ENCODE assay signal across 1 cellular context in genomic region chr5:64768358-64769312, GRCh38.
TF ChIP-seq lines count a peak whose summit lies in the region.

Gene CWC27, plus strand, starts transcription at chr5:64768930. Its CDS starts 217 bp downstream, at chr5:64769147.
Gene SREK1IP1, minus strand, starts transcription at chr5:64768691. Its CDS starts 174 bp downstream, at chr5:64768517.

TF ChIP-seq in HepG2, 621 proteins besides CTCF, POLR2A, EP300 and RAD21 (continued from another document and continues in another):
- TF ChIP-seq AFF4 (CRISPR knock-in tag; IDR thresholded peaks at IDR 0.05) (0 out of 2 replicates have a peak, but pooled peaks have one; percentile 36), NRL (CRISPR knock-in tag; IDR thresholded peaks at IDR 0.05; ENCODE audit: borderline replicate concordance) (peak; percentile 61; the same call in 1 of the 2 replicates), MAFF (IDR thresholded peaks at IDR 0.05; ENCODE audit: low read depth, low read length) (no peak), JARID2 (CRISPR knock-in tag; IDR thresholded peaks at IDR 0.05; ENCODE audit: insufficient replicate concordance) (peak; percentile 37), TFAP4 (IDR thresholded peaks at IDR 0.05; ENCODE audit: borderline replicate concordance, low read depth) (peak; percentile 55; the same call in 1 of the 2 replicates), SALL2 (CRISPR knock-in tag; IDR thresholded peaks at IDR 0.05) (0 out of 2 replicates have a peak, but pooled peaks have one; percentile 55), RBFOX2 (IDR thresholded peaks at IDR 0.05; ENCODE audit: low read depth, low read length) (peak; percentile 61), PITX1 (CRISPR knock-in tag; IDR thresholded peaks at IDR 0.05) (peak; percentile 45; the same call in 1 of the 2 replicates), RFX3 (CRISPR knock-in tag; IDR thresholded peaks at IDR 0.05) (no peak), KLF6 (CRISPR knock-in tag; IDR thresholded peaks at IDR 0.05) (peak; percentile 76; the same call in 1 of the 2 replicates), ZSCAN29 (CRISPR knock-in tag; conservative IDR thresholded peaks at IDR 0.05) (peak; percentile 66; the same call in 1 of the 2 replicates), EHMT2 (IDR thresholded peaks at IDR 0.05; ENCODE audit: borderline replicate concordance, low read depth, low read length) (peak; percentile 78; the same call in 1 of the 2 replicates), HMG20B (CRISPR knock-in tag; conservative IDR thresholded peaks at IDR 0.05) (peak; percentile 44; the same call in 1 of the 2 replicates), BORCS8-MEF2B (CRISPR knock-in tag; IDR thresholded peaks at IDR 0.05) (peak; percentile 68; the same call in 1 of the 2 replicates), ZNF709 (CRISPR knock-in tag; IDR thresholded peaks at IDR 0.05) (0 out of 2 replicates have a peak, but pooled peaks have one; percentile 41), RFXAP (CRISPR knock-in tag; IDR thresholded peaks at IDR 0.05; ENCODE audit: borderline replicate concordance) (no peak), ZNF549 (CRISPR knock-in tag; IDR thresholded peaks at IDR 0.05) (no peak), ZKSCAN1 (IDR thresholded peaks at IDR 0.05; ENCODE audit: low read length) (no peak), ZNF841 (CRISPR knock-in tag; IDR thresholded peaks at IDR 0.05; ENCODE audit: borderline replicate concordance) (no peak), FOXO4 (CRISPR knock-in tag; conservative IDR thresholded peaks at IDR 0.05) (no peak), POLR2AphosphoS2 (IDR thresholded peaks at IDR 0.05; ENCODE audit: low read depth, low read length) (no peak), ZMYM4 (CRISPR knock-in tag; IDR thresholded peaks at IDR 0.05) (peak; percentile 83), ZNF251 (CRISPR knock-in tag; IDR thresholded peaks at IDR 0.05) (no peak), ZIK1 (CRISPR knock-in tag; IDR thresholded peaks at IDR 0.05; ENCODE audit: borderline replicate concordance, low read depth) (no peak), ZNF543 (CRISPR knock-in tag; IDR thresholded peaks at IDR 0.05) (peak; percentile 62; the same call in 1 of the 2 replicates), CREBL2 (CRISPR knock-in tag; IDR thresholded peaks at IDR 0.05; ENCODE audit: borderline replicate concordance) (no peak), TIGD3 (CRISPR knock-in tag; IDR thresholded peaks at IDR 0.05; ENCODE audit: borderline replicate concordance) (no peak), ZNF343 (CRISPR knock-in tag; IDR thresholded peaks at IDR 0.05) (peak; percentile 58; the same call in 1 of the 2 replicates), RNF219 (CRISPR knock-in tag; IDR thresholded peaks at IDR 0.05) (peak; percentile 37; the same call in 1 of the 2 replicates), SP4 (CRISPR knock-in tag; IDR thresholded peaks at IDR 0.05) (0 out of 2 replicates have a peak, but pooled peaks have one; percentile 21), ZNF605 (CRISPR knock-in tag; IDR thresholded peaks at IDR 0.05) (peak; percentile 62; the same call in 1 of the 2 replicates), ZNF121 (CRISPR knock-in tag; IDR thresholded peaks at IDR 0.05) (no peak), YY1 (IDR thresholded peaks at IDR 0.05; ENCODE audit: insufficient read depth, insufficient replicate concordance, low read depth, low read length) (peak; percentile 94), EEA1 (CRISPR knock-in tag; IDR thresholded peaks at IDR 0.05; ENCODE audit: borderline replicate concordance) (no peak), NFE2L2 (IDR thresholded peaks at IDR 0.05; ENCODE audit: low read length) (peak; percentile 1; the same call in 1 of the 2 replicates), NFAT5 (CRISPR knock-in tag; IDR thresholded peaks at IDR 0.05) (no peak), ZNF101 (CRISPR knock-in tag; IDR thresholded peaks at IDR 0.05; ENCODE audit: borderline replicate concordance, low read depth) (no peak), TARDBP (CRISPR knock-in tag; IDR thresholded peaks at IDR 0.05) (peak; percentile 76; the same call in 1 of the 2 replicates), ZMYM2 (CRISPR knock-in tag; IDR thresholded peaks at IDR 0.05) (no peak), ZNF136 (CRISPR knock-in tag; IDR thresholded peaks at IDR 0.05; ENCODE audit: low read depth) (no peak), ZSCAN9 (CRISPR knock-in tag; IDR thresholded peaks at IDR 0.05; ENCODE audit: borderline replicate concordance) (peak; percentile 52; the same call in 1 of the 2 replicates), ATAD3A (CRISPR knock-in tag; IDR thresholded peaks at IDR 0.05) (no peak), NFKBIZ (CRISPR knock-in tag; IDR thresholded peaks at IDR 0.05) (0 out of 2 replicates have a peak, but pooled peaks have one; percentile 23), ZGPAT (CRISPR knock-in tag; IDR thresholded peaks at IDR 0.05) (peak; percentile 90), ZNF205 (CRISPR knock-in tag; IDR thresholded peaks at IDR 0.05) (no peak; the same call in 1 of the 2 replicates), FOXP4 (CRISPR knock-in tag; IDR thresholded peaks at IDR 0.05) (no peak)
